Comparison of ENCODE assay signal across 18 cellular contexts in the genomic region with DNA sequence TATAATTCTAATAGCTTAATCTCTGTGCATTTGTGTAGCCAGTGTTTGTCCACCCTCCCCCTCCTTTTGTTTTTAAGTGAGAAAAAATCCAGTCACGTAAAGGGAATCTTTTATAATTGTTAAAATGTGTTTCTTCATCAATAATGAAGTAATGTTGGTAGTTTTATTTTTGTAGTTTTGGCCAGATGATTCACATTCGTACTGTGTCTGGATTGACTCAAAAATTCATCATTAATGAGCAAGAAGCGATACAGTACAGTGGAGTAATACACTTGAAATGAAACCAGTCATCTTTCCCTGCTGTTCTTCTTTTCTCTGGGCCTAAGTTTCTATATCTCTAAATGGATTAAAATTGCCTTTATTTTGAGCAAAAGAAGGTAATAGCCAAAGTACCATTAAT.
DNase-seq lines count a peak whose midpoint lies in the region; ATAC-seq, FAIRE-seq and TF ChIP-seq lines count a peak whose summit lies in the region.
"Had no signal": no experiment of that assay in that cellular context is flagged by ENCODE, and none has a peak within 500 bp of the region (broad histone marks: within the 10 kb centered on the region; RNA-seq: fewer than 3 reads in every experiment).

No MANE protein-coding gene starts in this region.

- H3K4me3 ChIP-seq in Panc1 (ENCODE audit: low read depth in 2 of 2, low read length in 2 of 2) (no peak overlapping the region), left lung (no peak overlapping the region), ovary (no peak overlapping the region), Peyer's patch (no peak overlapping the region)

- no peaks in the 10 kb centered on the region for H3K9me3 ChIP-seq in Panc1 (ENCODE audit: control insufficient read depth, insufficient read depth, low read depth, low read length)
- H3K9me3 ChIP-seq in left lung, result no peaks in the 10 kb centered on the region
- H3K9me3 ChIP-seq in ovary, result no peaks in the 10 kb centered on the region
- H3K9me3 ChIP-seq in Peyer's patch, result no peaks in the 10 kb centered on the region

- ATAC-seq in Panc1 (no peak), left lung (peak; percentile 32), HG03442 (IDR thresholded peaks at IDR 0.05; ENCODE audit: unreplicated experiment) (no peak)
- ATAC-seq: HCT116, T-cell had no signal

- DNase-seq in AG20443 (ENCODE audit: low spot score) (peak; percentile 49), Panc1 (ENCODE audit: low read depth, low spot score) (no peak), left lung (no peak), ovary (no peak), NCI-H524 (lab: John Stamatoyannopoulos, UW) (no peak), Peyer's patch (no peak)
- DNase-seq: activated effector memory CD4-positive, alpha-beta T cell treated with anti-CD3 and anti-CD28 coated beads, Interleukin-2, amount 50 U/mL, for 16 hours; anterior cingulate cortex; COR-L47; dorsolateral prefrontal cortex; MV-4-11; NCI-H526 treated with DMSO at 0.1 percent for 48 hours; T-cell; WERI-Rb-1 had no signal

- in situ Hi-C loops in Panc1 (cut with HindIII; ENCODE audit: low pct_unique_long_range_greater_than_20kb, low sequenced_read_pairs), result no loop called here

- intact Hi-C loops in Panc1 (cut with micrococcal nuclease; ENCODE audit: unreplicated experiment), result no loop called here
- intact Hi-C loops in left lung (cut with DNase I), result no loop called here
- intact Hi-C loops in ovary (cut with DNase I), result loop anchor here in 1 of 4 donors (10.0 kb wide), 1 partner anchor 86 kb away; the partner anchor contains the start of gene SRGAP1

- H3K27me3 ChIP-seq in Panc1 (ENCODE audit: control insufficient read depth, insufficient read depth, low read length), result no peaks in the 10 kb centered on the region
- no peaks in the 10 kb centered on the region for H3K27me3 ChIP-seq in left lung
- no peaks in the 10 kb centered on the region for H3K27me3 ChIP-seq in ovary
- H3K27me3 ChIP-seq in Peyer's patch, result no peaks in the 10 kb centered on the region
- H3K27me3 ChIP-seq: dorsolateral prefrontal cortex had no signal

- H3K36me3 ChIP-seq in Panc1 (ENCODE audit: control insufficient read depth, insufficient read depth, low read length) (no peaks in the 10 kb centered on the region), left lung (no peaks in the 10 kb centered on the region), ovary (no peaks in the 10 kb centered on the region), Peyer's patch (no peaks in the 10 kb centered on the region)
- H3K36me3 ChIP-seq: WERI-Rb-1 had no signal

- WGBS in ovary, 3 donors, result 46 to 54% (median 49%) methylated on average over 3 of the region's 3 CpGs

- POLR2A ChIA-PET in Panc1 (lab: Charles Lee), result no interaction called here

- TF ChIP-seq CTCF in Panc1 (IDR thresholded peaks at IDR 0.05) (no peak), left lung (IDR thresholded peaks at IDR 0.05) (no peak), ovary (IDR thresholded peaks at IDR 0.05) (no peak), Peyer's patch (IDR thresholded peaks at IDR 0.05) (no peak)

- no peaks in the 10 kb centered on the region for H3K4me1 ChIP-seq in Panc1 (ENCODE audit: control insufficient read depth, insufficient read depth, low read length)
- H3K4me1 ChIP-seq in left lung, result no peaks in the 10 kb centered on the region
- no peaks in the 10 kb centered on the region for H3K4me1 ChIP-seq in ovary (ENCODE audit: insufficient read depth)
- no peaks in the 10 kb centered on the region for H3K4me1 ChIP-seq in Peyer's patch

- H3K27ac ChIP-seq in Panc1 (ENCODE audit: low read length) (peak overlapping the region; percentile 23; the same call in 1 of the 2 replicates), left lung (no peak overlapping the region), ovary (no peak overlapping the region), Peyer's patch (no peak overlapping the region)
- H3K27ac ChIP-seq: dorsolateral prefrontal cortex, WERI-Rb-1 had no signal

- CTCF ChIA-PET in Panc1 (lab: Charles Lee), result interaction anchor here (0.7 kb wide), 1 partner anchor 104 kb away, joined by 4 read pairs; no protein-coding TSS in a partner anchor

- no TSS peak for BruUV-seq in Panc1 (replicated peaks; lab: Mats Ljungman, UMichigan)

- TF ChIP-seq POLR2A in ovary (IDR thresholded peaks at IDR 0.05) (no peak), Peyer's patch (IDR thresholded peaks at IDR 0.05) (no peak)

- FAIRE-seq in endometrium (lab: Jason Lieb, UNC), result peak; percentile 76
- FAIRE-seq: G401.6 had no signal

- no peak for TF ChIP-seq EP300 in ovary (IDR thresholded peaks at IDR 0.05)
